Comparison of ENCODE assay signal across 9 cellular contexts in genomic region chr2:98460573-98461560, GRCh38. TPM values are rescaled to one million over a fixed set of nuclear protein-coding genes. Genes with fewer than 3 reads are reported as not detected.
DNase-seq lines count a peak whose midpoint lies in the region; ATAC-seq and TF ChIP-seq lines count a peak whose summit lies in the region.
"Had no signal": no experiment of that assay in that cellular context is flagged by ENCODE, and none has a peak within 500 bp of the region (broad histone marks: within the 10 kb centered on the region; RNA-seq: fewer than 3 reads in every experiment).

No MANE protein-coding gene starts in this region.

- ATAC-seq in HG03196 (IDR thresholded peaks at IDR 0.05; ENCODE audit: unreplicated experiment), result peak; percentile 46
- peak; percentile 37 for ATAC-seq in mucosa of descending colon

- no peak for TF ChIP-seq CTCF in mucosa of descending colon (IDR thresholded peaks at IDR 0.05)

- no peaks in the 10 kb centered on the region for H3K36me3 ChIP-seq in mucosa of descending colon (ENCODE audit: low read depth)

- DNase-seq in activated effector memory CD4-positive, alpha-beta T cell treated with anti-CD3 and anti-CD28 coated beads, Interleukin-2, amount 50 U/mL, for 16 hours, result peak; percentile 89
- DNase-seq in activated effector memory CD4-positive, alpha-beta T cell treated with Interleukin-2 at 50 U/mL for 16 hours, result no peak
- peak; percentile 44 to 64 for DNase-seq in activated CD4-positive, alpha-beta T cell treated with anti-CD3 and anti-CD28 coated beads, Interleukin-2, amount 50 U/mL, for 24 hours (ENCODE audit: low read depth in 1 of 2, low spot score in 1 of 2)
- DNase-seq in mucosa of descending colon (peak in 2 of 3 donors; percentile 42 to 76), LoVo (ENCODE audit: low spot score) (no peak), HK-2 (ENCODE audit: unreplicated experiment) (no peak), NCI-H1417 (lab: John Stamatoyannopoulos, UW) (no peak)

- H3K4me1 ChIP-seq in mucosa of descending colon (ENCODE audit: low read depth), result peaks cover 13% of the 10 kb centered on the region

- intact Hi-C loops in mucosa of descending colon (cut with DNase I, micrococcal nuclease), result no loop called here

- no peaks in the 10 kb centered on the region for H3K9me3 ChIP-seq in mucosa of descending colon

- H3K4me3 ChIP-seq in mucosa of descending colon, result no peak overlapping the region
- H3K4me3 ChIP-seq: lung had no signal

RNA-seq across cellular contexts. Expression of gene INPP4A, which starts 16.2 kb away (rescaled TPM):
- 10 to 100 TPM; 18.2 to 39.8 (median 19.1) TPM for total RNA-seq in mucosa of descending colon

Comparison
In these comparisons a context has a peak if more than half of its experiments do, and no peak if none do; other contexts are left out.
1. DNase-seq: peak in activated effector memory CD4-positive, alpha-beta T cell treated with anti-CD3 and anti-CD28 coated beads, Interleukin-2, amount 50 U/mL, for 16 hours (single experiment), activated CD4-positive, alpha-beta T cell treated with anti-CD3 and anti-CD28 coated beads, Interleukin-2, amount 50 U/mL, for 24 hours (2 of 2) and mucosa of descending colon (2 of 3); none in activated effector memory CD4-positive, alpha-beta T cell treated with Interleukin-2 at 50 U/mL for 16 hours (single experiment), LoVo (single experiment), HK-2 (single experiment) and NCI-H1417 (0 of 3).